25 cellular contexts compared by ENCODE assay signal in the genomic region with DNA sequence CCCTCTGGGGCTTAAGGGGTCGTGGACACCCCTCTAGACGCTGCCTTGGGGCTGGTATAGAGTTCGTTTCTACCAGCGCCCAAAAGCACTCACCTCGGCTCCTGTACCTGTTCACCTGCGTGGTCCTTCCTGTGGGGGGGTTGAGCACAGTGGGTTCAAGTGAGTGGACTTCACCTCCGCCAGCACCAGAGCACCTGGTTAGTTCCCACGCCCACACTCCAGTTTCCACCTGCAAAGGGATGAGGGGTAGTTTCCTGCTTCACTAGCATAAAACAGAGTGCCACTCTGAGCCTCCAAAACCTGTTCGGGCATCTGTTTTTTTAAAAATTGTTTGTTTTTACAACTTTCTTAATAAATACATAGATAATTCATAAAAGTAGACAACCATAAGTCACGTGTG.
"Had no signal": no experiment of that assay in that cellular context is flagged by ENCODE, and none has a peak within 500 bp of the region (broad histone marks: within the 10 kb centered on the region; RNA-seq: fewer than 3 reads in every experiment).

No MANE protein-coding gene starts in this region.

- DNase-seq: colonic mucosa; cortex of kidney; effector CD8-positive, alpha-beta T cell; effector memory CD8-positive, alpha-beta T cell; endodermal cell; erythroblast; esophagus squamous epithelium; foreskin fibroblast; foreskin melanocyte; gastrocnemius medialis; glutamatergic neuron; head of caudate nucleus; heart right ventricle; hippocampal formation; left cardiac atrium; left lung; left ventricle myocardium superior; lower lobe of right lung; mesenchymal stem cell; mucosa of descending colon had no signal

- H3K27me3 ChIP-seq: colonic mucosa, esophagus squamous epithelium, left lung had no signal

- H3K9me3 ChIP-seq: colonic mucosa, esophagus squamous epithelium, gastrocnemius medialis, heart right ventricle, left lung, lower lobe of right lung, mucosa of descending colon had no signal

- H3K36me3 ChIP-seq: colonic mucosa, esophagus squamous epithelium, gastrocnemius medialis, heart right ventricle, left lung, lower lobe of right lung had no signal

- H3K4me1 ChIP-seq: left lung, lower lobe of right lung had no signal

- H3K27ac ChIP-seq: colonic mucosa, epithelial cell of prostate, esophagus squamous epithelium, gastrocnemius medialis, heart right ventricle, left lung, lower lobe of right lung had no signal

- ATAC-seq: effector memory CD8-positive, alpha-beta T cell; esophagus mucosa; gastrocnemius medialis; heart right ventricle; left cardiac atrium; left lung; left ventricle myocardium superior; lower lobe of right lung; mucosa of descending colon had no signal

- H3K4me3 ChIP-seq: colonic mucosa, esophagus squamous epithelium, gastrocnemius medialis, heart right ventricle, left lung, lower lobe of right lung, mucosa of descending colon had no signal

- FAIRE-seq: endometrium, islet of Langerhans, keratinocyte had no signal
